8 cellular contexts compared by ENCODE assay signal in genomic region chr19:55369651-55370304, GRCh38. TPM values are rescaled to one million over a fixed set of nuclear protein-coding genes. Genes with fewer than 3 reads are reported as not detected.
DNase-seq lines count a peak whose midpoint lies in the region; ATAC-seq and TF ChIP-seq lines count a peak whose summit lies in the region.

No MANE protein-coding gene starts in this region.

- H3K27me3 ChIP-seq in WERI-Rb-1 (ENCODE audit: insufficient read depth, low read depth, severe bottlenecking): no peaks in the 10 kb centered on the region
- H3K27me3 ChIP-seq in osteoblast (ENCODE audit: insufficient read depth, low read length): no peaks in the 10 kb centered on the region
- peaks cover 2% of the 10 kb centered on the region for H3K27me3 ChIP-seq in ovary

- H4K20me1 ChIP-seq in osteoblast (ENCODE audit: insufficient read depth, low read length): no peaks in the 10 kb centered on the region

- H3K4me3 Mint-ChIP-seq in Calu3 (ENCODE audit: low read depth, unreplicated experiment): peak overlapping the region; percentile 68

- BruUV-seq in Calu3 (replicated peaks; lab: Mats Ljungman, UMichigan): no TSS peak

- TF ChIP-seq EP300 in Ishikawa (IDR thresholded peaks at IDR 0.05; ENCODE audit: borderline replicate concordance): no peak
- TF ChIP-seq EP300 in ovary (IDR thresholded peaks at IDR 0.05): no peak

- H3K4me1 Mint-ChIP-seq in Calu3 (ENCODE audit: low read depth, unreplicated experiment): peaks cover 27% of the 10 kb centered on the region

- H3K36me3 Mint-ChIP-seq in Calu3 (ENCODE audit: insufficient read depth, unreplicated experiment): peaks cover 31% of the 10 kb centered on the region

- ATAC-seq in HG03378 (IDR thresholded peaks at IDR 0.05; ENCODE audit: unreplicated experiment): no peak

- TF ChIP-seq POLR2A in ovary (IDR thresholded peaks at IDR 0.05): no peak

- H3K4me1 ChIP-seq in osteoblast (ENCODE audit: insufficient read depth, low read length) (peaks cover 21% of the 10 kb centered on the region), ovary (ENCODE audit: insufficient read depth) (no peaks in the 10 kb centered on the region)

- peak overlapping the region; percentile 51 for H2AFZ ChIP-seq in osteoblast (ENCODE audit: low read length)

- no peak for DNase-seq in Calu3
- peak; percentile 83 for DNase-seq in WERI-Rb-1
- no peak for DNase-seq in epithelial cell of prostate (ENCODE audit: low read depth, low spot score)
- DNase-seq in osteoblast (ENCODE audit: insufficient read length, low spot score, missing footprints): peak; percentile 100
- no peak for DNase-seq in ovary
- no peak for DNase-seq in posterior vena cava (ENCODE audit: low spot score)

- no peak for TF ChIP-seq RAD21 in Ishikawa (IDR thresholded peaks at IDR 0.05; ENCODE audit: low read depth)

- peaks cover 94% of the 10 kb centered on the region for H3K27me3 Mint-ChIP-seq in Calu3 (ENCODE audit: unreplicated experiment)

- peak overlapping the region; percentile 79 for H3K4me2 ChIP-seq in osteoblast (ENCODE audit: insufficient read depth, low read length)

- no peak for TF ChIP-seq CTCF in Calu3 (IDR thresholded peaks at IDR 0.05; ENCODE audit: unreplicated experiment)
- no peak for TF ChIP-seq CTCF in WERI-Rb-1 (IDR thresholded peaks at IDR 0.05; ENCODE audit: low read depth, low read length)
- no peak for TF ChIP-seq CTCF in osteoblast (IDR thresholded peaks at IDR 0.05; ENCODE audit: extremely low read depth, low read depth, low read length)
- TF ChIP-seq CTCF in ovary (IDR thresholded peaks at IDR 0.05): no peak

- H3K9me3 Mint-ChIP-seq in Calu3 (ENCODE audit: low read depth, unreplicated experiment): no peaks in the 10 kb centered on the region

- intact Hi-C loops in Calu3 (cut with micrococcal nuclease; ENCODE audit: unreplicated experiment): no loop called here
- intact Hi-C loops in ovary (cut with DNase I): loop anchor here in 2 of 4 donors (10.0 kb wide), 2 partner anchors 85 to 225 kb away; partner anchors contain the start of genes BRSK1 (in 1 of the 2), HSPBP1 (in 1 of the 2) and TNNT1 (in 1 of the 2)
- intact Hi-C loops in posterior vena cava (cut with DNase I): no loop called here

- H3K27ac Mint-ChIP-seq in Calu3 (ENCODE audit: unreplicated experiment): peak overlapping the region; percentile 53

- 1 to 3% (median 1%) methylated on average over 25 to 57 of the region's 59 CpGs for WGBS in ovary, 3 donors

- H3K79me2 ChIP-seq in osteoblast (ENCODE audit: insufficient read depth, low read length): no peaks in the 10 kb centered on the region

- no peak overlapping the region for H3K27ac ChIP-seq in WERI-Rb-1
- peak overlapping the region; percentile 42 for H3K27ac ChIP-seq in epithelial cell of prostate
- H3K27ac ChIP-seq in osteoblast (ENCODE audit: low read depth, low read length): peak overlapping the region; percentile 51
- H3K27ac ChIP-seq in ovary: no peak overlapping the region

- no peaks in the 10 kb centered on the region for H3K36me3 ChIP-seq in WERI-Rb-1
- H3K36me3 ChIP-seq in osteoblast (ENCODE audit: insufficient read depth, low read length): peaks cover 6% of the 10 kb centered on the region
- no peaks in the 10 kb centered on the region for H3K36me3 ChIP-seq in ovary

- CTCF ChIA-PET in Calu3 (lab: Charles Lee): interaction anchor here (0.6 to 1.2 kb wide), 3 partner anchors 8 to 68 kb away, joined by 3 to 4 read pairs (median 3); partner anchors contain the start of gene KMT5C

- no peaks in the 10 kb centered on the region for H3K9me3 ChIP-seq in WERI-Rb-1 (ENCODE audit: severe bottlenecking)
- no peaks in the 10 kb centered on the region for H3K9me3 ChIP-seq in osteoblast (ENCODE audit: low read depth, low read length)
- H3K9me3 ChIP-seq in ovary: no peaks in the 10 kb centered on the region

- H3K4me3 ChIP-seq in WERI-Rb-1 (ENCODE audit: low read depth, low read length): peak overlapping the region; percentile 63
- peak overlapping the region; percentile 77 for H3K4me3 ChIP-seq in osteoblast (ENCODE audit: insufficient read depth, low read length)
- H3K4me3 ChIP-seq in ovary: no peak overlapping the region

TF ChIP-seq in Ishikawa, 13 proteins besides CTCF, POLR2A, EP300 and RAD21:
- no peak for TF ChIP-seq MAX (IDR thresholded peaks at IDR 0.05)
- TF ChIP-seq ZBTB7A (IDR thresholded peaks at IDR 0.05; ENCODE audit: low read depth): peak; percentile 71; the same call in 1 of the 2 replicates
TF ChIP-seq in Ishikawa: peak in this region for 1.

RNA-seq across cellular contexts. Expression of gene IL11, which starts 0.5 kb away (rescaled TPM):
- total RNA-seq in Calu3 (2022) (0.97 and 1.3 TPM in 2 replicates), osteoblast (0.36 and 1.2 TPM in 2 replicates), ovary (1 to 10 TPM in 1 of 7 donors, under 1 TPM in 1, not detected in 5; 0.11 to 1.3 TPM), posterior vena cava (not detected)
- under 1 TPM in 1 of 2 donors, not detected in 1; 0.08 TPM for polyA plus RNA-seq in ovary

RNA-seq across cellular contexts. Expression of gene GARIN5B, which starts 6.7 kb away (rescaled TPM):
- not detected in 2 replicates for total RNA-seq in Calu3 (2022)
- total RNA-seq in osteoblast: not detected in 2 replicates
- not detected for total RNA-seq in ovary
- not detected for polyA plus RNA-seq in ovary
- not detected for total RNA-seq in posterior vena cava

RNA-seq across cellular contexts. Expression of gene TMEM190, which starts 6.8 kb away (rescaled TPM):
- total RNA-seq in Calu3 (2022): not detected in 2 replicates
- total RNA-seq in osteoblast: not detected in 2 replicates
- 10 to 100 TPM in 1 of 7 donors, 1 to 10 TPM in 3, under 1 TPM in 1, not detected in 2; 0.72 to 45.1 (median 2.5) TPM for total RNA-seq in ovary
- polyA plus RNA-seq in ovary: not detected
- not detected for total RNA-seq in posterior vena cava

RNA-seq across cellular contexts. Expression of gene TMEM238, which starts 14.3 kb away (rescaled TPM):
- 38.8 and 49.4 TPM in 2 replicates for total RNA-seq in Calu3 (2022)
- total RNA-seq in osteoblast: 0.29 TPM in 1 of 2 replicates, not detected in the other
- 10 to 100 TPM in 1 of 7 donors, 1 to 10 TPM in 5, under 1 TPM in 1; 0.93 to 31.2 (median 2.5) TPM for total RNA-seq in ovary
- polyA plus RNA-seq in ovary: under 1 TPM in 1 of 2 donors, not detected in 1; 0.10 TPM
- total RNA-seq in posterior vena cava: under 1 TPM; 0.69 to 0.90 TPM

RNA-seq across cellular contexts. Expression of gene COX6B2, which starts 15.3 kb away (rescaled TPM):
- 1.4 and 3.4 TPM in 2 replicates for total RNA-seq in Calu3 (2022)
- not detected in 2 replicates for total RNA-seq in osteoblast
- 1 to 10 TPM in 1 of 7 donors, under 1 TPM in 5, not detected in 1; 0.20 to 1.5 (median 0.46) TPM for total RNA-seq in ovary
- polyA plus RNA-seq in ovary: under 1 TPM in 1 of 2 donors, not detected in 1; 0.10 TPM
- total RNA-seq in posterior vena cava: 1 to 10 TPM in 1 of 2 donors, not detected in 1; 1.3 TPM

Comparison
In these comparisons a context has a peak if more than half of its experiments do, and no peak if none do; other contexts are left out.
1. DNase-seq: peak in WERI-Rb-1 (single experiment) and osteoblast (single experiment); none in Calu3 (single experiment), epithelial cell of prostate (single experiment), ovary (0 of 5) and posterior vena cava (single experiment).
2. H3K27ac ChIP-seq: peak in epithelial cell of prostate (single experiment) and osteoblast (single experiment); none in WERI-Rb-1 (single experiment) and ovary (0 of 2).